Comparison of ENCODE assay signal across 8 cellular contexts in genomic region chr1:168135982-168136708, GRCh38. TPM values are rescaled to one million over a fixed set of nuclear protein-coding genes. Genes with fewer than 3 reads are reported as not detected.
DNase-seq lines count a peak whose midpoint lies in the region; ATAC-seq and TF ChIP-seq lines count a peak whose summit lies in the region.

No MANE protein-coding gene starts in this region.

- no peaks in the 10 kb centered on the region for H3K36me3 Mint-ChIP-seq in effector memory CD8-positive, alpha-beta T cell (ENCODE audit: insufficient read depth)

- H3K9ac ChIP-seq in GM23248 = peak overlapping the region; percentile 82
- peak overlapping the region; percentile 29; the same call in 1 of the 2 replicates for H3K9ac ChIP-seq in SU-DHL-6 (ENCODE audit: low read length)
- peak overlapping the region; percentile 5 for H3K9ac ChIP-seq in muscle layer of colon (ENCODE audit: low read length)

- H3K4me3 ChIP-seq in GM23248 (peak overlapping the region; percentile 95), SU-DHL-6 (ENCODE audit: insufficient read depth, low read length, poor library complexity, severe bottlenecking) (peak overlapping the region; percentile 51), muscle layer of colon (ENCODE audit: low read depth in 1 of 2, low read length in 2 of 2) (peak overlapping the region; percentile 51 to 60)

- peaks cover 15% of the 10 kb centered on the region for H3K79me2 ChIP-seq in GM23248 (ENCODE audit: insufficient read depth)
- H3K79me2 ChIP-seq in SU-DHL-6 (ENCODE audit: insufficient read depth, low read length) = no peaks in the 10 kb centered on the region

- peak overlapping the region; percentile 93 for H3K4me2 ChIP-seq in GM23248 (ENCODE audit: unreplicated experiment)
- peak overlapping the region; percentile 61 for H3K4me2 ChIP-seq in SU-DHL-6 (ENCODE audit: low read depth, low read length, poor library complexity, severe bottlenecking)

- H3K4me1 Mint-ChIP-seq in effector memory CD8-positive, alpha-beta T cell (ENCODE audit: low read depth in 2 of 2) = peaks cover 12 to 13% of the 10 kb centered on the region in 2 donors

- in situ Hi-C loops in GM23248 (cut with MboI) = no loop called here

- H3K36me3 ChIP-seq in GM23248 (ENCODE audit: low read depth) = no peaks in the 10 kb centered on the region
- no peaks in the 10 kb centered on the region for H3K36me3 ChIP-seq in SU-DHL-6 (ENCODE audit: low read length)
- H3K36me3 ChIP-seq in muscle layer of colon (ENCODE audit: insufficient read depth, low read length) = no peaks in the 10 kb centered on the region

- H3K4me3 Mint-ChIP-seq in effector memory CD8-positive, alpha-beta T cell = peak overlapping the region; percentile 74 to 81

- peak; percentile 25 for DNase-seq in AG08395 (ENCODE audit: low spot score)
- peak; percentile 62 for DNase-seq in GM23248
- peak in 1 of 3 experiments; percentile 12 for DNase-seq in effector memory CD8-positive, alpha-beta T cell
- no peak for DNase-seq in C1 segment of cervical spinal cord (lab: John Stamatoyannopoulos, UW)
- no peak for DNase-seq in SW 1271 (lab: John Stamatoyannopoulos, UW)

- no peak overlapping the region for H3K27ac Mint-ChIP-seq in effector memory CD8-positive, alpha-beta T cell

- H3K9me3 ChIP-seq in GM23248 (ENCODE audit: low read depth) (no peaks in the 10 kb centered on the region), SU-DHL-6 (ENCODE audit: insufficient read depth, low read length) (no peaks in the 10 kb centered on the region), muscle layer of colon (ENCODE audit: low read length) (no peaks in the 10 kb centered on the region)

- peak overlapping the region; percentile 5; the same call in 1 of the 2 replicates for H3K27ac ChIP-seq in GM23248
- H3K27ac ChIP-seq in SU-DHL-6 (ENCODE audit: low read depth, low read length) = no peak overlapping the region
- H3K27ac ChIP-seq in muscle layer of colon (ENCODE audit: low read depth, low read length) = peak overlapping the region; percentile 53

- H3F3A ChIP-seq in GM23248 (ENCODE audit: insufficient read depth) (peaks cover 16% of the 10 kb centered on the region), SU-DHL-6 (ENCODE audit: insufficient read depth) (peaks cover 6% of the 10 kb centered on the region; the same call in 1 of the 2 replicates)

- 0 to 1% methylated on average over 25 to 43 of the region's 61 CpGs for WGBS in GM23248 (ENCODE audit: low coverage in 1 of 2, low lambda C conversion rate in 2 of 2, missing lambda C conversion rate in 2 of 2), 2 experiments

- H3K9me2 ChIP-seq in GM23248 (ENCODE audit: insufficient read depth) (no peaks in the 10 kb centered on the region), SU-DHL-6 (replicated peaks; ENCODE audit: insufficient read depth, low read length) (no peaks in the 10 kb centered on the region)

- H3K4me1 ChIP-seq in GM23248 (ENCODE audit: insufficient read depth) = peaks cover 10% of the 10 kb centered on the region; the same call in 1 of the 2 replicates
- H3K4me1 ChIP-seq in muscle layer of colon (ENCODE audit: insufficient read depth, low read length) = peaks cover 17% of the 10 kb centered on the region

- no peaks in the 10 kb centered on the region for H4K20me1 ChIP-seq in GM23248 (ENCODE audit: insufficient read depth)
- no peaks in the 10 kb centered on the region for H4K20me1 ChIP-seq in SU-DHL-6 (ENCODE audit: low read depth, low read length)

- no peak for TF ChIP-seq CTCF in SU-DHL-6 (IDR thresholded peaks at IDR 0.05; ENCODE audit: insufficient read depth, low read length, poor library complexity, severe bottlenecking)

- H2AFZ ChIP-seq in GM23248 = peak overlapping the region; percentile 91
- peak overlapping the region; percentile 30 for H2AFZ ChIP-seq in SU-DHL-6 (ENCODE audit: low read depth, low read length, severe bottlenecking)

- no peaks in the 10 kb centered on the region for H3K9me3 Mint-ChIP-seq in effector memory CD8-positive, alpha-beta T cell

- ATAC-seq in effector memory CD8-positive, alpha-beta T cell (replicated peaks) = peak; percentile 53
- ATAC-seq in HG03159 (IDR thresholded peaks at IDR 0.05; ENCODE audit: unreplicated experiment) = no peak

- H3K27me3 ChIP-seq in GM23248 (replicated peaks; ENCODE audit: insufficient read depth) (no peaks in the 10 kb centered on the region), SU-DHL-6 (ENCODE audit: low read length) (no peaks in the 10 kb centered on the region; the same call in 1 of the 2 replicates), muscle layer of colon (ENCODE audit: control insufficient read depth in 1 of 2, insufficient read depth in 2 of 2, low read length in 2 of 2) (no peaks in the 10 kb centered on the region)

- peaks cover 42 to 50% of the 10 kb centered on the region in 2 donors for H3K27me3 Mint-ChIP-seq in effector memory CD8-positive, alpha-beta T cell

RNA-seq across cellular contexts. Expression of gene GPR161, which starts 0.6 kb away (rescaled TPM):
- 9.0 and 14.2 TPM in 2 replicates for total RNA-seq in GM23248 (2014; rRNA removed; shearing (Covaris generic))
- polyA plus RNA-seq in GM23248 (2016; fragmentation: Nextera tagmentation; extraction: Ambion mirVana) = 11.0 and 11.8 TPM in 2 replicates

RNA-seq across cellular contexts. Expression of gene TIPRL, which starts 42.6 kb away (rescaled TPM):
- 32.9 and 36.6 TPM in 2 replicates for total RNA-seq in GM23248 (2014; rRNA removed; shearing (Covaris generic))
- polyA plus RNA-seq in GM23248 (2016; fragmentation: Nextera tagmentation; extraction: Ambion mirVana) = 62.9 and 67.2 TPM in 2 replicates

Comparison
In these comparisons a context has a peak if more than half of its experiments do, and no peak if none do; other contexts are left out.
1. DNase-seq: peak in AG08395 (single experiment) and GM23248 (single experiment); none in C1 segment of cervical spinal cord (0 of 14) and SW 1271 (0 of 2).
2. H3K9ac ChIP-seq: peak in every context shown above with its lines; median percentile 82 in GM23248; 29 in SU-DHL-6; 5 in muscle layer of colon.
3. Peak in every context shown above with its lines, with median percentiles within 50 percentile points of each other: H3K4me3 ChIP-seq.